ENCODE assay signal across 10 cellular contexts in genomic region chr1:44783697-44784093, GRCh38. TPM values are rescaled to one million over a fixed set of nuclear protein-coding genes. Genes with fewer than 3 reads are reported as not detected.
DNase-seq lines count a peak whose midpoint lies in the region; ATAC-seq and TF ChIP-seq lines count a peak whose summit lies in the region.
"Had no signal": no experiment of that assay in that cellular context is flagged by ENCODE, and none has a peak within 500 bp of the region (broad histone marks: within the 10 kb centered on the region; RNA-seq: fewer than 3 reads in every experiment).

No MANE protein-coding gene starts in this region.

- H3K36me3 Mint-ChIP-seq in activated CD8-positive, alpha-beta memory T cell treated with anti-CD3 and anti-CD28 coated beads, Interleukin-2, amount 10 ng/mL, durations not matched to agents 7 days and 5 days: peaks cover 34% of the 10 kb centered on the region
- H3K36me3 Mint-ChIP-seq in activated naive CD8-positive, alpha-beta T cell: peaks cover 15% of the 10 kb centered on the region

- peak overlapping the region; percentile 49 to 63 for H3K4me3 ChIP-seq in testis

- TF ChIP-seq CTCF in testis (IDR thresholded peaks at IDR 0.05): no peak

- TF ChIP-seq POLR2A in testis (IDR thresholded peaks at IDR 0.05): no peak

- intact Hi-C loops in testis (cut with DNase I; ENCODE audit: low total_unique reads): no loop called here

- H3K9me3 ChIP-seq in testis: no peaks in the 10 kb centered on the region
- H3K9me3 ChIP-seq: right lobe of liver had no signal

- CTCF ChIA-PET in activated CD8-positive, alpha-beta memory T cell treated with anti-CD3 and anti-CD28 coated beads, Interleukin-2, amount 10 ng/mL, durations not matched to agents 7 days and 5 days (lab: Charles Lee): interaction anchor here (1.0 to 6.9 kb wide), 11 partner anchors 8 to 520 kb away, joined by 3 to 60 read pairs (median 11); partner anchors contain the start of genes DYNLT4, EIF2B3, HECTD3 and PLK3

- no peak for ATAC-seq in activated CD8-positive, alpha-beta memory T cell treated with anti-CD3 and anti-CD28 coated beads, Interleukin-2, amount 10 ng/mL, durations not matched to agents 7 days and 5 days
- peak; percentile 8 for ATAC-seq in left lobe of liver

- H3K36me3 ChIP-seq in testis (ENCODE audit: low read depth, missing control alignments): no peaks in the 10 kb centered on the region

- H3K27ac Mint-ChIP-seq in activated CD8-positive, alpha-beta memory T cell treated with anti-CD3 and anti-CD28 coated beads, Interleukin-2, amount 10 ng/mL, durations not matched to agents 7 days and 5 days: peak overlapping the region; percentile 84
- H3K27ac Mint-ChIP-seq in activated naive CD8-positive, alpha-beta T cell: peak overlapping the region; percentile 36

- H3K4me1 ChIP-seq in testis: peaks cover 19% of the 10 kb centered on the region

- H3K4me1 Mint-ChIP-seq in activated CD8-positive, alpha-beta memory T cell treated with anti-CD3 and anti-CD28 coated beads, Interleukin-2, amount 10 ng/mL, durations not matched to agents 7 days and 5 days: peaks cover 55% of the 10 kb centered on the region
- H3K4me1 Mint-ChIP-seq in activated naive CD8-positive, alpha-beta T cell (ENCODE audit: low read depth): peaks cover 42% of the 10 kb centered on the region

- DNase-seq in activated CD8-positive, alpha-beta memory T cell treated with anti-CD3 and anti-CD28 coated beads, Interleukin-2, amount 10 ng/mL, durations not matched to agents 7 days and 5 days: no peak
- DNase-seq in activated CD8-positive, alpha-beta memory T cell treated with anti-CD3 and anti-CD28 coated beads, Interleukin-2, amount 50 U/mL, for 4 hours: no peak
- DNase-seq in left lobe of liver (ENCODE audit: low spot score): no peak
- DNase-seq in testis: no peak
- no peak for DNase-seq in globus pallidus (ENCODE audit: low spot score)
- no peak for DNase-seq in RKO (ENCODE audit: low spot score)
- DNase-seq in NCI-H1105 treated with DMSO at 0.1 percent for 48 hours (lab: John Stamatoyannopoulos, UW): no peak
- DNase-seq: NCI-H524 treated with DMSO at 0.1 percent for 48 hours, right lobe of liver had no signal

- no peaks in the 10 kb centered on the region for H3K27me3 Mint-ChIP-seq in activated CD8-positive, alpha-beta memory T cell treated with anti-CD3 and anti-CD28 coated beads, Interleukin-2, amount 10 ng/mL, durations not matched to agents 7 days and 5 days
- no peaks in the 10 kb centered on the region for H3K27me3 Mint-ChIP-seq in activated naive CD8-positive, alpha-beta T cell

- H3K9me3 Mint-ChIP-seq in activated CD8-positive, alpha-beta memory T cell treated with anti-CD3 and anti-CD28 coated beads, Interleukin-2, amount 10 ng/mL, durations not matched to agents 7 days and 5 days (ENCODE audit: low read depth): no peaks in the 10 kb centered on the region
- H3K9me3 Mint-ChIP-seq in activated naive CD8-positive, alpha-beta T cell (ENCODE audit: low read depth): no peaks in the 10 kb centered on the region

- peak overlapping the region in 1 of 2 donors; percentile 36 for H3K27ac ChIP-seq in testis
- H3K27ac ChIP-seq: right lobe of liver had no signal

- WGBS in testis, 2 donors: 33 to 44% methylated on average over 8 of the region's 8 CpGs

- H3K4me3 Mint-ChIP-seq in activated CD8-positive, alpha-beta memory T cell treated with anti-CD3 and anti-CD28 coated beads, Interleukin-2, amount 10 ng/mL, durations not matched to agents 7 days and 5 days: peak overlapping the region; percentile 68
- peak overlapping the region; percentile 72 for H3K4me3 Mint-ChIP-seq in activated naive CD8-positive, alpha-beta T cell

- H3K27me3 ChIP-seq in testis: no peaks in the 10 kb centered on the region
- H3K27me3 ChIP-seq: right lobe of liver had no signal

RNA-seq across cellular contexts. Expression of gene BEST4, which starts 4.3 kb away (rescaled TPM):
- under 1 TPM; 0.73 to 0.79 TPM for total RNA-seq in activated CD8-positive, alpha-beta memory T cell treated with anti-CD3 and anti-CD28 coated beads, Interleukin-2, amount 10 ng/mL, durations not matched to agents 7 days and 5 days
- total RNA-seq in left lobe of liver (0.10 TPM), testis (1 to 10 TPM; 1.1 to 1.7 TPM)
- polyA plus RNA-seq in testis (ENCODE audit: insufficient read depth, low read depth, low replicate concordance): 0.79 TPM

RNA-seq across cellular contexts. Expression of gene RPS8, which starts 8.4 kb away (rescaled TPM):
- total RNA-seq in activated CD8-positive, alpha-beta memory T cell treated with anti-CD3 and anti-CD28 coated beads, Interleukin-2, amount 10 ng/mL, durations not matched to agents 7 days and 5 days: 1,000 to 10,000 TPM; 1,353 to 1,538 TPM
- total RNA-seq in left lobe of liver (471 TPM), testis (100 to 1,000 TPM; 431 to 935 TPM)
- polyA plus RNA-seq in testis (ENCODE audit: insufficient read depth, low read depth, low replicate concordance): 860 TPM

RNA-seq across cellular contexts. Expression of gene PLK3, which starts 16.5 kb away (rescaled TPM):
- total RNA-seq in activated CD8-positive, alpha-beta memory T cell treated with anti-CD3 and anti-CD28 coated beads, Interleukin-2, amount 10 ng/mL, durations not matched to agents 7 days and 5 days: 10 to 100 TPM; 43.1 to 48.9 TPM
- 2.3 TPM for total RNA-seq in left lobe of liver
- 10 to 100 TPM; 16.4 to 17.2 TPM for total RNA-seq in testis
- polyA plus RNA-seq in testis (ENCODE audit: insufficient read depth, low read depth, low replicate concordance): 7.2 TPM

RNA-seq across cellular contexts. Expression of gene DYNLT4, which starts 23.5 kb away (rescaled TPM):
- 1 to 10 TPM in 1 of 2 experiments, under 1 TPM in 1; 0.40 to 1.3 TPM for total RNA-seq in activated CD8-positive, alpha-beta memory T cell treated with anti-CD3 and anti-CD28 coated beads, Interleukin-2, amount 10 ng/mL, durations not matched to agents 7 days and 5 days
- total RNA-seq in left lobe of liver (0.55 TPM), testis (1 to 10 TPM; 3.2 to 4.0 TPM)
- polyA plus RNA-seq in testis (ENCODE audit: insufficient read depth, low read depth, low replicate concordance): 0.47 TPM

RNA-seq across cellular contexts. Expression of gene BTBD19, which starts 24.6 kb away (rescaled TPM):
- total RNA-seq in activated CD8-positive, alpha-beta memory T cell treated with anti-CD3 and anti-CD28 coated beads, Interleukin-2, amount 10 ng/mL, durations not matched to agents 7 days and 5 days: 1 to 10 TPM; 3.7 to 4.5 TPM
- total RNA-seq in left lobe of liver (7.8 TPM), testis (10 to 100 TPM; 10.2 to 14.1 TPM)
- 5.4 TPM for polyA plus RNA-seq in testis (ENCODE audit: insufficient read depth, low read depth, low replicate concordance)
